Comparison of ENCODE assay signal across 2 cellular contexts in the genomic region with DNA sequence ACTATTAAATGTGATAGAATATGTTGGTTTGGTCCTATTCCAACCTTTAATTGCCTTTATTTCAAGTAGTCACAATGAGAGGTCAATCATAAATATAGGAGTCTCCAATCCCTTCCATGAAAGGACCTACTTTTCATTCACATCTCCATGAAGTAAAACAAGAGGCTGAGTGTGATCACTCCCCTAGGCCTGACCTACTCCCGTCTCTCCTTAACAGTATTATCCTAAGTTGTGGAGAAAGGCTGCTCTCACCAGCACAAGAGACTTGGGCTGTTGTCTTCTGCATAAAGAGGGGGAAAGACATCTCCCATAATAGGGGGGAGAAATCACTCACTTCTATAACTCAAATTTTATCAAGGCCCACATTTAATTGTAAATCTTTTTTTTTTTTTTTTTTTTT.
TF ChIP-seq lines count a peak whose summit lies in the region.

No MANE protein-coding gene starts in this region.

TF ChIP-seq in GM23338, 12 proteins besides CTCF, POLR2A, EP300 and RAD21 (continues in another document):
- TF ChIP-seq, protein P1, sequence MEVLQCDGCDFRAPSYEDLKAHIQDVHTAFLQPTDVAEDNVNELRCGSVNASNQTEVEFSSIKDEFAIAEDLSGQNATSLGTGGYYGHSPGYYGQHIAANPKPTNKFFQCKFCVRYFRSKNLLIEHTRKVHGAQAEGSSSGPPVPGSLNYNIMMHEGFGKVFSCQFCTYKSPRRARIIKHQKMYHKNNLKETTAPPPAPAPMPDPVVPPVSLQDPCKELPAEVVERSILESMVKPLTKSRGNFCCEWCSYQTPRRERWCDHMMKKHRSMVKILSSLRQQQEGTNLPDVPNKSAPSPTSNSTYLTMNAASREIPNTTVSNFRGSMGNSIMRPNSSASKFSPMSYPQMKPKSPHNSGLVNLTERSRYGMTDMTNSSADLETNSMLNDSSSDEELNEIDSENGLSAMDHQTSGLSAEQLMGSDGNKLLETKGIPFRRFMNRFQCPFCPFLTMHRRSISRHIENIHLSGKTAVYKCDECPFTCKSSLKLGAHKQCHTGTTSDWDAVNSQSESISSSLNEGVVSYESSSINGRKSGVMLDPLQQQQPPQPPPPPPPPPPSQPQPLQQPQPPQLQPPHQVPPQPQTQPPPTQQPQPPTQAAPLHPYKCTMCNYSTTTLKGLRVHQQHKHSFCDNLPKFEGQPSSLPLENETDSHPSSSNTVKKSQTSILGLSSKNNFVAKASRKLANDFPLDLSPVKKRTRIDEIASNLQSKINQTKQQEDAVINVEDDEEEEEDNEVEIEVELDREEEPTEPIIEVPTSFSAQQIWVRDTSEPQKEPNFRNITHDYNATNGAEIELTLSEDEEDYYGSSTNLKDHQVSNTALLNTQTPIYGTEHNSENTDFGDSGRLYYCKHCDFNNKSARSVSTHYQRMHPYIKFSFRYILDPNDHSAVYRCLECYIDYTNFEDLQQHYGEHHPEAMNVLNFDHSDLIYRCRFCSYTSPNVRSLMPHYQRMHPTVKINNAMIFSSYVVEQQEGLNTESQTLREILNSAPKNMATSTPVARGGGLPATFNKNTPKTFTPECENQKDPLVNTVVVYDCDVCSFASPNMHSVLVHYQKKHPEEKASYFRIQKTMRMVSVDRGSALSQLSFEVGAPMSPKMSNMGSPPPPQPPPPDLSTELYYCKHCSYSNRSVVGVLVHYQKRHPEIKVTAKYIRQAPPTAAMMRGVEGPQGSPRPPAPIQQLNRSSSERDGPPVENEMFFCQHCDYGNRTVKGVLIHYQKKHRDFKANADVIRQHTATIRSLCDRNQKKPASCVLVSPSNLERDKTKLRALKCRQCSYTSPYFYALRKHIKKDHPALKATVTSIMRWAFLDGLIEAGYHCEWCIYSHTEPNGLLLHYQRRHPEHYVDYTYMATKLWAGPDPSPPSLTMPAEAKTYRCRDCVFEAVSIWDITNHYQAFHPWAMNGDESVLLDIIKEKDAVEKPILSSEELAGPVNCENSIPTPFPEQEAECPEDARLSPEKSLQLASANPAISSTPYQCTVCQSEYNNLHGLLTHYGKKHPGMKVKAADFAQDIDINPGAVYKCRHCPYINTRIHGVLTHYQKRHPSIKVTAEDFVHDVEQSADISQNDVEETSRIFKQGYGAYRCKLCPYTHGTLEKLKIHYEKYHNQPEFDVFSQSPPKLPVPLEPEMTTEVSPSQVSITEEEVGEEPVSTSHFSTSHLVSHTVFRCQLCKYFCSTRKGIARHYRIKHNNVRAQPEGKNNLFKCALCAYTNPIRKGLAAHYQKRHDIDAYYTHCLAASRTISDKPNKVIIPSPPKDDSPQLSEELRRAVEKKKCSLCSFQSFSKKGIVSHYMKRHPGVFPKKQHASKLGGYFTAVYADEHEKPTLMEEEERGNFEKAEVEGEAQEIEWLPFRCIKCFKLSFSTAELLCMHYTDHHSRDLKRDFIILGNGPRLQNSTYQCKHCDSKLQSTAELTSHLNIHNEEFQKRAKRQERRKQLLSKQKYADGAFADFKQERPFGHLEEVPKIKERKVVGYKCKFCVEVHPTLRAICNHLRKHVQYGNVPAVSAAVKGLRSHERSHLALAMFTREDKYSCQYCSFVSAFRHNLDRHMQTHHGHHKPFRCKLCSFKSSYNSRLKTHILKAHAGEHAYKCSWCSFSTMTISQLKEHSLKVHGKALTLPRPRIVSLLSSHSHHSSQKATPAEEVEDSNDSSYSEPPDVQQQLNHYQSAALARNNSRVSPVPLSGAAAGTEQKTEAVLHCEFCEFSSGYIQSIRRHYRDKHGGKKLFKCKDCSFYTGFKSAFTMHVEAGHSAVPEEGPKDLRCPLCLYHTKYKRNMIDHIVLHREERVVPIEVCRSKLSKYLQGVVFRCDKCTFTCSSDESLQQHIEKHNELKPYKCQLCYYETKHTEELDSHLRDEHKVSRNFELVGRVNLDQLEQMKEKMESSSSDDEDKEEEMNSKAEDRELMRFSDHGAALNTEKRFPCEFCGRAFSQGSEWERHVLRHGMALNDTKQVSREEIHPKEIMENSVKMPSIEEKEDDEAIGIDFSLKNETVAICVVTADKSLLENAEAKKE (CRISPR knock-in tag; IDR thresholded peaks at IDR 0.05), result no peak
- TF ChIP-seq, protein P2, sequence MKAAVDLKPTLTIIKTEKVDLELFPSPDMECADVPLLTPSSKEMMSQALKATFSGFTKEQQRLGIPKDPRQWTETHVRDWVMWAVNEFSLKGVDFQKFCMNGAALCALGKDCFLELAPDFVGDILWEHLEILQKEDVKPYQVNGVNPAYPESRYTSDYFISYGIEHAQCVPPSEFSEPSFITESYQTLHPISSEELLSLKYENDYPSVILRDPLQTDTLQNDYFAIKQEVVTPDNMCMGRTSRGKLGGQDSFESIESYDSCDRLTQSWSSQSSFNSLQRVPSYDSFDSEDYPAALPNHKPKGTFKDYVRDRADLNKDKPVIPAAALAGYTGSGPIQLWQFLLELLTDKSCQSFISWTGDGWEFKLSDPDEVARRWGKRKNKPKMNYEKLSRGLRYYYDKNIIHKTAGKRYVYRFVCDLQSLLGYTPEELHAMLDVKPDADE (IDR thresholded peaks at IDR 0.05), result no peak
- TF ChIP-seq JUNB (IDR thresholded peaks at IDR 0.05; ENCODE audit: unreplicated experiment) (no peak), EZH2phosphoT487 (IDR thresholded peaks at IDR 0.05; ENCODE audit: unreplicated experiment) (no peak), ZNF331 (CRISPR knock-in tag; IDR thresholded peaks at IDR 0.05; ENCODE audit: low read depth) (no peak), CREB1 (CRISPR knock-in tag; IDR thresholded peaks at IDR 0.05; ENCODE audit: low read depth) (no peak), EZH2 (IDR thresholded peaks at IDR 0.05; ENCODE audit: low read depth, unreplicated experiment) (no peak), POLR2AphosphoS5 (IDR thresholded peaks at IDR 0.05; ENCODE audit: low read depth) (no peak), STAT1 (IDR thresholded peaks at IDR 0.05; ENCODE audit: unreplicated experiment) (no peak)
- TF ChIP-seq, protein P3, sequence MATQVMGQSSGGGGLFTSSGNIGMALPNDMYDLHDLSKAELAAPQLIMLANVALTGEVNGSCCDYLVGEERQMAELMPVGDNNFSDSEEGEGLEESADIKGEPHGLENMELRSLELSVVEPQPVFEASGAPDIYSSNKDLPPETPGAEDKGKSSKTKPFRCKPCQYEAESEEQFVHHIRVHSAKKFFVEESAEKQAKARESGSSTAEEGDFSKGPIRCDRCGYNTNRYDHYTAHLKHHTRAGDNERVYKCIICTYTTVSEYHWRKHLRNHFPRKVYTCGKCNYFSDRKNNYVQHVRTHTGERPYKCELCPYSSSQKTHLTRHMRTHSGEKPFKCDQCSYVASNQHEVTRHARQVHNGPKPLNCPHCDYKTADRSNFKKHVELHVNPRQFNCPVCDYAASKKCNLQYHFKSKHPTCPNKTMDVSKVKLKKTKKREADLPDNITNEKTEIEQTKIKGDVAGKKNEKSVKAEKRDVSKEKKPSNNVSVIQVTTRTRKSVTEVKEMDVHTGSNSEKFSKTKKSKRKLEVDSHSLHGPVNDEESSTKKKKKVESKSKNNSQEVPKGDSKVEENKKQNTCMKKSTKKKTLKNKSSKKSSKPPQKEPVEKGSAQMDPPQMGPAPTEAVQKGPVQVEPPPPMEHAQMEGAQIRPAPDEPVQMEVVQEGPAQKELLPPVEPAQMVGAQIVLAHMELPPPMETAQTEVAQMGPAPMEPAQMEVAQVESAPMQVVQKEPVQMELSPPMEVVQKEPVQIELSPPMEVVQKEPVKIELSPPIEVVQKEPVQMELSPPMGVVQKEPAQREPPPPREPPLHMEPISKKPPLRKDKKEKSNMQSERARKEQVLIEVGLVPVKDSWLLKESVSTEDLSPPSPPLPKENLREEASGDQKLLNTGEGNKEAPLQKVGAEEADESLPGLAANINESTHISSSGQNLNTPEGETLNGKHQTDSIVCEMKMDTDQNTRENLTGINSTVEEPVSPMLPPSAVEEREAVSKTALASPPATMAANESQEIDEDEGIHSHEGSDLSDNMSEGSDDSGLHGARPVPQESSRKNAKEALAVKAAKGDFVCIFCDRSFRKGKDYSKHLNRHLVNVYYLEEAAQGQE (IDR thresholded peaks at IDR 0.05; ENCODE audit: unreplicated experiment), result no peak

TF ChIP-seq in H1, 55 proteins besides CTCF, POLR2A, EP300 and RAD21:
- TF ChIP-seq, protein P4, sequence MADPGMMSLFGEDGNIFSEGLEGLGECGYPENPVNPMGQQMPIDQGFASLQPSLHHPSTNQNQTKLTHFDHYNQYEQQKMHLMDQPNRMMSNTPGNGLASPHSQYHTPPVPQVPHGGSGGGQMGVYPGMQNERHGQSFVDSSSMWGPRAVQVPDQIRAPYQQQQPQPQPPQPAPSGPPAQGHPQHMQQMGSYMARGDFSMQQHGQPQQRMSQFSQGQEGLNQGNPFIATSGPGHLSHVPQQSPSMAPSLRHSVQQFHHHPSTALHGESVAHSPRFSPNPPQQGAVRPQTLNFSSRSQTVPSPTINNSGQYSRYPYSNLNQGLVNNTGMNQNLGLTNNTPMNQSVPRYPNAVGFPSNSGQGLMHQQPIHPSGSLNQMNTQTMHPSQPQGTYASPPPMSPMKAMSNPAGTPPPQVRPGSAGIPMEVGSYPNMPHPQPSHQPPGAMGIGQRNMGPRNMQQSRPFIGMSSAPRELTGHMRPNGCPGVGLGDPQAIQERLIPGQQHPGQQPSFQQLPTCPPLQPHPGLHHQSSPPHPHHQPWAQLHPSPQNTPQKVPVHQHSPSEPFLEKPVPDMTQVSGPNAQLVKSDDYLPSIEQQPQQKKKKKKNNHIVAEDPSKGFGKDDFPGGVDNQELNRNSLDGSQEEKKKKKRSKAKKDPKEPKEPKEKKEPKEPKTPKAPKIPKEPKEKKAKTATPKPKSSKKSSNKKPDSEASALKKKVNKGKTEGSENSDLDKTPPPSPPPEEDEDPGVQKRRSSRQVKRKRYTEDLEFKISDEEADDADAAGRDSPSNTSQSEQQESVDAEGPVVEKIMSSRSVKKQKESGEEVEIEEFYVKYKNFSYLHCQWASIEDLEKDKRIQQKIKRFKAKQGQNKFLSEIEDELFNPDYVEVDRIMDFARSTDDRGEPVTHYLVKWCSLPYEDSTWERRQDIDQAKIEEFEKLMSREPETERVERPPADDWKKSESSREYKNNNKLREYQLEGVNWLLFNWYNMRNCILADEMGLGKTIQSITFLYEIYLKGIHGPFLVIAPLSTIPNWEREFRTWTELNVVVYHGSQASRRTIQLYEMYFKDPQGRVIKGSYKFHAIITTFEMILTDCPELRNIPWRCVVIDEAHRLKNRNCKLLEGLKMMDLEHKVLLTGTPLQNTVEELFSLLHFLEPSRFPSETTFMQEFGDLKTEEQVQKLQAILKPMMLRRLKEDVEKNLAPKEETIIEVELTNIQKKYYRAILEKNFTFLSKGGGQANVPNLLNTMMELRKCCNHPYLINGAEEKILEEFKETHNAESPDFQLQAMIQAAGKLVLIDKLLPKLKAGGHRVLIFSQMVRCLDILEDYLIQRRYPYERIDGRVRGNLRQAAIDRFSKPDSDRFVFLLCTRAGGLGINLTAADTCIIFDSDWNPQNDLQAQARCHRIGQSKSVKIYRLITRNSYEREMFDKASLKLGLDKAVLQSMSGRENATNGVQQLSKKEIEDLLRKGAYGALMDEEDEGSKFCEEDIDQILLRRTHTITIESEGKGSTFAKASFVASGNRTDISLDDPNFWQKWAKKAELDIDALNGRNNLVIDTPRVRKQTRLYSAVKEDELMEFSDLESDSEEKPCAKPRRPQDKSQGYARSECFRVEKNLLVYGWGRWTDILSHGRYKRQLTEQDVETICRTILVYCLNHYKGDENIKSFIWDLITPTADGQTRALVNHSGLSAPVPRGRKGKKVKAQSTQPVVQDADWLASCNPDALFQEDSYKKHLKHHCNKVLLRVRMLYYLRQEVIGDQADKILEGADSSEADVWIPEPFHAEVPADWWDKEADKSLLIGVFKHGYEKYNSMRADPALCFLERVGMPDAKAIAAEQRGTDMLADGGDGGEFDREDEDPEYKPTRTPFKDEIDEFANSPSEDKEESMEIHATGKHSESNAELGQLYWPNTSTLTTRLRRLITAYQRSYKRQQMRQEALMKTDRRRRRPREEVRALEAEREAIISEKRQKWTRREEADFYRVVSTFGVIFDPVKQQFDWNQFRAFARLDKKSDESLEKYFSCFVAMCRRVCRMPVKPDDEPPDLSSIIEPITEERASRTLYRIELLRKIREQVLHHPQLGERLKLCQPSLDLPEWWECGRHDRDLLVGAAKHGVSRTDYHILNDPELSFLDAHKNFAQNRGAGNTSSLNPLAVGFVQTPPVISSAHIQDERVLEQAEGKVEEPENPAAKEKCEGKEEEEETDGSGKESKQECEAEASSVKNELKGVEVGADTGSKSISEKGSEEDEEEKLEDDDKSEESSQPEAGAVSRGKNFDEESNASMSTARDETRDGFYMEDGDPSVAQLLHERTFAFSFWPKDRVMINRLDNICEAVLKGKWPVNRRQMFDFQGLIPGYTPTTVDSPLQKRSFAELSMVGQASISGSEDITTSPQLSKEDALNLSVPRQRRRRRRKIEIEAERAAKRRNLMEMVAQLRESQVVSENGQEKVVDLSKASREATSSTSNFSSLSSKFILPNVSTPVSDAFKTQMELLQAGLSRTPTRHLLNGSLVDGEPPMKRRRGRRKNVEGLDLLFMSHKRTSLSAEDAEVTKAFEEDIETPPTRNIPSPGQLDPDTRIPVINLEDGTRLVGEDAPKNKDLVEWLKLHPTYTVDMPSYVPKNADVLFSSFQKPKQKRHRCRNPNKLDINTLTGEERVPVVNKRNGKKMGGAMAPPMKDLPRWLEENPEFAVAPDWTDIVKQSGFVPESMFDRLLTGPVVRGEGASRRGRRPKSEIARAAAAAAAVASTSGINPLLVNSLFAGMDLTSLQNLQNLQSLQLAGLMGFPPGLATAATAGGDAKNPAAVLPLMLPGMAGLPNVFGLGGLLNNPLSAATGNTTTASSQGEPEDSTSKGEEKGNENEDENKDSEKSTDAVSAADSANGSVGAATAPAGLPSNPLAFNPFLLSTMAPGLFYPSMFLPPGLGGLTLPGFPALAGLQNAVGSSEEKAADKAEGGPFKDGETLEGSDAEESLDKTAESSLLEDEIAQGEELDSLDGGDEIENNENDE (IDR thresholded peaks at IDR 0.05; ENCODE audit: insufficient replicate concordance, low read length), result no peak
- TF ChIP-seq GABPA (IDR thresholded peaks at IDR 0.05; ENCODE audit: borderline replicate concordance, insufficient read depth, low read length) (no peak), EZH2 (IDR thresholded peaks at IDR 0.05; ENCODE audit: low read depth, low read length, severe bottlenecking) (no peak), HDAC2 (IDR thresholded peaks at IDR 0.05; ENCODE audit: borderline replicate concordance in 1 of 2, low read depth in 2 of 2, low read length in 2 of 2) (no peak), SIX5 (IDR thresholded peaks at IDR 0.05; ENCODE audit: low read depth, low read length) (no peak), KDM1A (IDR thresholded peaks at IDR 0.05; ENCODE audit: borderline replicate concordance, low read length) (no peak), CTBP2 (IDR thresholded peaks at IDR 0.05; ENCODE audit: borderline replicate concordance, insufficient read depth, insufficient read length, low read length) (no peak), TAF7 (optimal IDR thresholded peaks at IDR 0.05; ENCODE audit: borderline replicate concordance, low read depth, low read length) (no peak), TEAD4 (IDR thresholded peaks at IDR 0.05; ENCODE audit: low read depth, low read length) (no peak)
TF ChIP-seq in H1: peak in this region for 0.
